ENCODE assay signal across 8 cellular contexts in the genomic region with DNA sequence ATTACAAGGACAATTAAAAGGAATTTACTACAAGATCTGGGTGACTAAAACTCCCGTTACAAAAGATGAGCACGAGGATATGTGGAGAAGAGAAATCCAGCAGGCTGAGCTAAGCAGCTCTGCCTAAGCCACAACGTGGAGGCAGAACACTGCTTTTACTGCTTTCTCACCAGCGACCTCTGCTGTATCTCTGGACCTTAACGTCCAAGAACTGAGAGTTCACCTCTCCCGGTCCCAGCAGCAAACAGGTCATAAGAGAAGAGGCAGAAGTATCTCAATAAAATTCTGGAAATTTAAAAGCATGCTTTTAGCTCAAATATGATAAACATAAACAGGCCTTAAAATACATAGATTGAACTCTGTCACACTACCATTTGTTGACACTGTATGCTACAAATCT.
DNase-seq lines count a peak whose midpoint lies in the region; ATAC-seq, FAIRE-seq and TF ChIP-seq lines count a peak whose summit lies in the region.

No MANE protein-coding gene starts in this region.

- H3K36me3 ChIP-seq in K562 (ENCODE audit: control insufficient read depth, insufficient read depth, low read length) (no peaks in the 10 kb centered on the region), keratinocyte (ENCODE audit: control insufficient read depth in 2 of 2, extremely low read depth in 1 of 2, insufficient read depth in 2 of 2, low read length in 2 of 2) (peaks cover 6 to 7% of the 10 kb centered on the region in 2 experiments)

- H3K27ac ChIP-seq in K562 (ENCODE audit: extremely low read depth, low read depth, low read length) (no peak overlapping the region), keratinocyte (ENCODE audit: control insufficient read depth, insufficient read depth, low read length) (no peak overlapping the region)

- no peak for TF ChIP-seq RAD21 in K562 (CRISPR knock-in tag; conservative IDR thresholded peaks at IDR 0.05 in 1 of 2, IDR thresholded peaks at IDR 0.05 in 1 of 2)

- H3K4me1 Mint-ChIP-seq in stimulated activated effector memory CD8-positive, alpha-beta T cell treated with anti-CD3 and anti-CD28 coated beads, Interleukin-12 subunit alpha, Interleukin-12 subunit beta, amount 100 ng/mL, for 72 hours: no peaks in the 10 kb centered on the region

- peak; percentile 48 for DNase-seq in HT1080 (ENCODE audit: low read depth)
- DNase-seq in K562 (ENCODE audit: extremely low read depth in 1 of 4, low spot score in 3 of 4): peak; percentile 6 to 26 (median 11)
- peak; percentile 17 for DNase-seq in keratinocyte (ENCODE audit: low read depth, low spot score)
- DNase-seq in stimulated activated effector memory CD8-positive, alpha-beta T cell treated with anti-CD3 and anti-CD28 coated beads, Interleukin-12 subunit alpha, Interleukin-12 subunit beta, amount 100 ng/mL, for 72 hours (ENCODE audit: low spot score in 2 of 2): no peak

- CTCF ChIA-PET in K562 (lab: Yijun Ruan, JAX; ENCODE audit: low intra/inter-chr PET ratio): no interaction called here

- H3K9ac ChIP-seq in K562 (ENCODE audit: insufficient read depth in 1 of 2, low read depth in 2 of 2, low read length in 2 of 2) (no peak overlapping the region), keratinocyte (ENCODE audit: control insufficient read depth, extremely low read depth, insufficient read depth, low read length) (no peak overlapping the region)

- no peak overlapping the region for H3K27ac Mint-ChIP-seq in stimulated activated effector memory CD8-positive, alpha-beta T cell treated with anti-CD3 and anti-CD28 coated beads, Interleukin-12 subunit alpha, Interleukin-12 subunit beta, amount 100 ng/mL, for 72 hours

- dilution Hi-C loops in keratinocyte (cut with MboI; ENCODE audit: extremely low pct_ligation_motif_present, low sequenced_read_pairs): no loop called here

- TF ChIP-seq CTCF in K562 (IDR thresholded peaks at IDR 0.05 in 2 of 3, conservative IDR thresholded peaks at IDR 0.05 in 1 of 3; ENCODE audit: insufficient read depth in 2 of 3, low read depth in 1 of 3, low read length in 3 of 3) (peak; percentile 18 to 30 (median 28); a peak in 2 of 6 replicates), keratinocyte (optimal IDR thresholded peaks at IDR 0.05 in 1 of 3, IDR thresholded peaks at IDR 0.05 in 1 of 3, conservative IDR thresholded peaks at IDR 0.05 in 1 of 3; ENCODE audit: extremely low read depth in 1 of 3, insufficient read depth in 2 of 3, low read length in 3 of 3) (peak; percentile 37 to 65 (median 55))

- H3K4me2 ChIP-seq in K562 (ENCODE audit: insufficient read depth, low read length) (no peak overlapping the region), keratinocyte (ENCODE audit: control insufficient read depth, extremely low read depth, insufficient read depth, low read depth, low read length) (no peak overlapping the region)

- peak; percentile 94 for FAIRE-seq in G401.6 (lab: Jason Lieb, UNC)
- no peak for FAIRE-seq in K562 (lab: Jason Lieb, UNC)
- peak; percentile 39 for FAIRE-seq in keratinocyte (lab: Jason Lieb, UNC)

- no peaks in the 10 kb centered on the region for H3K79me2 ChIP-seq in K562 (ENCODE audit: control insufficient read depth, insufficient read depth, low read length)
- H3K79me2 ChIP-seq in keratinocyte (ENCODE audit: control insufficient read depth, insufficient read depth, low read length): no peaks in the 10 kb centered on the region

- H3K4me3 Mint-ChIP-seq in stimulated activated effector memory CD8-positive, alpha-beta T cell treated with anti-CD3 and anti-CD28 coated beads, Interleukin-12 subunit alpha, Interleukin-12 subunit beta, amount 100 ng/mL, for 72 hours: no peak overlapping the region

- BruUV-seq in K562 (replicated peaks; lab: Mats Ljungman, UMichigan): no TSS peak

- H3K36me3 Mint-ChIP-seq in stimulated activated effector memory CD8-positive, alpha-beta T cell treated with anti-CD3 and anti-CD28 coated beads, Interleukin-12 subunit alpha, Interleukin-12 subunit beta, amount 100 ng/mL, for 72 hours: no peaks in the 10 kb centered on the region

- WGBS in K562 (ENCODE audit: insufficient coverage, low coverage, missing lambda C conversion rate): 1% methylated on average over 5 of the region's 6 CpGs

- ATAC-seq in K562 (peak; percentile 78), HG03159 (IDR thresholded peaks at IDR 0.05; ENCODE audit: unreplicated experiment) (no peak), HG02970 (IDR thresholded peaks at IDR 0.05; ENCODE audit: low FRiP score, unreplicated experiment) (no peak), HG03469 (IDR thresholded peaks at IDR 0.05; ENCODE audit: unreplicated experiment) (no peak)
- no peak for ATAC-seq in stimulated activated effector memory CD8-positive, alpha-beta T cell treated with anti-CD3 and anti-CD28 coated beads, Interleukin-12 subunit alpha, Interleukin-12 subunit beta, amount 100 ng/mL, for 72 hours

- intact Hi-C loops in K562 (cut with micrococcal nuclease): no loop called here

- H3K9me1 ChIP-seq in K562 (ENCODE audit: control insufficient read depth, insufficient read depth, low read length): no peaks in the 10 kb centered on the region
- H3K9me1 ChIP-seq in keratinocyte (ENCODE audit: control insufficient read depth, extremely low read depth, insufficient read depth, low read length): no peaks in the 10 kb centered on the region

- in situ Hi-C loops in K562 (cut with MboI): no loop called here

- POLR2A ChIA-PET in K562 (lab: Yijun Ruan, JAX): no interaction called here

- no peaks in the 10 kb centered on the region for H3K9me3 ChIP-seq in K562 (replicated peaks; ENCODE audit: control insufficient read depth, insufficient read depth, low read depth, low read length)
- no peaks in the 10 kb centered on the region for H3K9me3 ChIP-seq in keratinocyte (ENCODE audit: control insufficient read depth, low read depth, low read length)

- H4K20me1 ChIP-seq in K562 (replicated peaks; ENCODE audit: control insufficient read depth, insufficient read depth, low read length) (no peaks in the 10 kb centered on the region), keratinocyte (ENCODE audit: control insufficient read depth, extremely low read depth, insufficient read depth, low read length) (no peaks in the 10 kb centered on the region)

- H3K4me3 ChIP-seq in K562 (no peak overlapping the region), keratinocyte (ENCODE audit: control insufficient read depth in 2 of 3, extremely low read depth in 1 of 3, insufficient read depth in 2 of 3, low read depth in 1 of 3, low read length in 3 of 3) (no peak overlapping the region)

- H3K4me1 ChIP-seq in K562 (replicated peaks in 1 of 2; ENCODE audit: control insufficient read depth in 2 of 2, insufficient read depth in 2 of 2, low read length in 2 of 2) (no peaks in the 10 kb centered on the region), keratinocyte (ENCODE audit: control insufficient read depth, extremely low read depth, insufficient read depth, low read length) (no peaks in the 10 kb centered on the region)

- TF ChIP-seq EP300 in K562 (IDR thresholded peaks at IDR 0.05; ENCODE audit: low read length): no peak

- peaks cover 14% of the 10 kb centered on the region for H3K9me3 Mint-ChIP-seq in stimulated activated effector memory CD8-positive, alpha-beta T cell treated with anti-CD3 and anti-CD28 coated beads, Interleukin-12 subunit alpha, Interleukin-12 subunit beta, amount 100 ng/mL, for 72 hours

- H2AFZ ChIP-seq in K562 (ENCODE audit: low read depth, low read length) (no peak overlapping the region), keratinocyte (ENCODE audit: control insufficient read depth, low read length) (no peak overlapping the region)

- TF ChIP-seq POLR2A in K562 (conservative IDR thresholded peaks at IDR 0.05): no peak

- H3K27me3 ChIP-seq in K562 (ENCODE audit: control insufficient read depth in 2 of 2, insufficient read depth in 2 of 2, low read length in 2 of 2) (no peaks in the 10 kb centered on the region), keratinocyte (ENCODE audit: control insufficient read depth, extremely low read depth, insufficient read depth, low read length) (no peaks in the 10 kb centered on the region)

TF ChIP-seq in K562, 482 proteins besides CTCF, POLR2A, EP300 and RAD21:
- TF ChIP-seq, protein P1, sequence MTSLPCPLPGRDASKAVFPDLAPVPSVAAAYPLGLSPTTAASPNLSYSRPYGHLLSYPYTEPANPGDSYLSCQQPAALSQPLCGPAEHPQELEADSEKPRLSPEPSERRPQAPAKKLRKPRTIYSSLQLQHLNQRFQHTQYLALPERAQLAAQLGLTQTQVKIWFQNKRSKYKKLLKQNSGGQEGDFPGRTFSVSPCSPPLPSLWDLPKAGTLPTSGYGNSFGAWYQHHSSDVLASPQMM (CRISPR knock-in tag; IDR thresholded peaks at IDR 0.05): no peak
- TF ChIP-seq CEBPG (CRISPR knock-in tag; IDR thresholded peaks at IDR 0.05): no peak
- TF ChIP-seq CEBPG (tag; conservative IDR thresholded peaks at IDR 0.05 in 1 of 2, IDR thresholded peaks at IDR 0.05 in 1 of 2): no peak
- TF ChIP-seq ZFP1 (CRISPR knock-in tag; IDR thresholded peaks at IDR 0.05): no peak
- no peak for TF ChIP-seq MTA1 (IDR thresholded peaks at IDR 0.05; ENCODE audit: borderline replicate concordance)
- TF ChIP-seq WHSC1 (IDR thresholded peaks at IDR 0.05; ENCODE audit: low read length): no peak
- TF ChIP-seq, protein P2, sequence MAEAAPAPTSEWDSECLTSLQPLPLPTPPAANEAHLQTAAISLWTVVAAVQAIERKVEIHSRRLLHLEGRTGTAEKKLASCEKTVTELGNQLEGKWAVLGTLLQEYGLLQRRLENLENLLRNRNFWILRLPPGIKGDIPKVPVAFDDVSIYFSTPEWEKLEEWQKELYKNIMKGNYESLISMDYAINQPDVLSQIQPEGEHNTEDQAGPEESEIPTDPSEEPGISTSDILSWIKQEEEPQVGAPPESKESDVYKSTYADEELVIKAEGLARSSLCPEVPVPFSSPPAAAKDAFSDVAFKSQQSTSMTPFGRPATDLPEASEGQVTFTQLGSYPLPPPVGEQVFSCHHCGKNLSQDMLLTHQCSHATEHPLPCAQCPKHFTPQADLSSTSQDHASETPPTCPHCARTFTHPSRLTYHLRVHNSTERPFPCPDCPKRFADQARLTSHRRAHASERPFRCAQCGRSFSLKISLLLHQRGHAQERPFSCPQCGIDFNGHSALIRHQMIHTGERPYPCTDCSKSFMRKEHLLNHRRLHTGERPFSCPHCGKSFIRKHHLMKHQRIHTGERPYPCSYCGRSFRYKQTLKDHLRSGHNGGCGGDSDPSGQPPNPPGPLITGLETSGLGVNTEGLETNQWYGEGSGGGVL (CRISPR knock-in tag; IDR thresholded peaks at IDR 0.05): no peak
- TF ChIP-seq ZNF140 (CRISPR knock-in tag; IDR thresholded peaks at IDR 0.05): no peak

Comparison
In these comparisons a context has a peak if more than half of its experiments do, and no peak if none do; other contexts are left out.
1. DNase-seq: peak in HT1080 (single experiment), K562 (4 of 4) and keratinocyte (single experiment); none in stimulated activated effector memory CD8-positive, alpha-beta T cell treated with anti-CD3 and anti-CD28 coated beads, Interleukin-12 subunit alpha, Interleukin-12 subunit beta, amount 100 ng/mL, for 72 hours (0 of 2).